Comparison of ENCODE assay signal across 21 cellular contexts in the genomic region with DNA sequence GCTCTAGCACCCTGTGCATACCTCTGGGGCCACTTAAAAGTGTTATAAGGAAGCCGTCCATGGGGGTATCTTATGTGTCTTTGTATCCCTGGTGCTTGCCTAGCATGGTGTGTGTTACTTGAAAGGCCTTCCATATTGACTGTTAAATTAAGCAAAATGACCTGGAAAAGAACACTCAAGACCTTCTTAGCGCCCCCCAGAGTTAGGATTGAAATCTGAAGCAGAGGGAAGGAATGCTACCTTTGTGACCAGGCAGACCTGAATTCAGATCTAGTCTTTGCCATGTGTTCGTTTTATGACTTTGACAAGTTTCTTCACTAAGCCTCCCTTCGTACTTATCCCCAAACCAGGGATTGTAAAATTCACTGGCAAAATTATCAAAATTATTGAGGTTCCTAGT. TPM values are rescaled to one million over a fixed set of nuclear protein-coding genes. Genes with fewer than 3 reads are reported as not detected.
DNase-seq lines count a peak whose midpoint lies in the region; ATAC-seq, FAIRE-seq and TF ChIP-seq lines count a peak whose summit lies in the region.
"Had no signal": no experiment of that assay in that cellular context is flagged by ENCODE, and none has a peak within 500 bp of the region (broad histone marks: within the 10 kb centered on the region; RNA-seq: fewer than 3 reads in every experiment).

No MANE protein-coding gene starts in this region.

- TF ChIP-seq RAD21 in K562 (CRISPR knock-in tag; conservative IDR thresholded peaks at IDR 0.05 in 1 of 2, IDR thresholded peaks at IDR 0.05 in 1 of 2), result no peak

- intact Hi-C loops in K562 (cut with micrococcal nuclease), result no loop called here
- intact Hi-C loops in esophagus muscularis mucosa (cut with DNase I), result no loop called here

- no peak for ATAC-seq in K562

- no peaks in the 10 kb centered on the region for H3K9me3 Mint-ChIP-seq in HFFc6

- no peaks in the 10 kb centered on the region for H3K36me3 ChIP-seq in K562 (ENCODE audit: control insufficient read depth, insufficient read depth, low read length)
- H3K36me3 ChIP-seq in esophagus muscularis mucosa, result peaks cover 0 to 43% (median 21%) of the 10 kb centered on the region in 4 donors

- no peak for FAIRE-seq in K562 (lab: Jason Lieb, UNC)
- FAIRE-seq: D721Med, GM12892, GM18507 had no signal

- no peak overlapping the region for H3K27ac Mint-ChIP-seq in HFFc6

- H2AFZ ChIP-seq in K562 (ENCODE audit: low read depth, low read length), result no peak overlapping the region

- no peaks in the 10 kb centered on the region for H3K27me3 Mint-ChIP-seq in HFFc6 (ENCODE audit: insufficient read depth)

- DNase-seq in HFFc6, result no peak
- DNase-seq in K562 (ENCODE audit: extremely low read depth in 1 of 4, low spot score in 3 of 4), result no peak
- DNase-seq in iPS DF 4.7 (ENCODE audit: extremely low read depth, low spot score), result peak; percentile 7
- DNase-seq in esophagus muscularis mucosa (ENCODE audit: extremely low spot score), result no peak
- no peak for DNase-seq in SIG-M5 treated with dmso at 0.1 percent for 504 hours (lab: John Stamatoyannopoulos, UW; ENCODE audit: unreplicated experiment)
- no peak for DNase-seq in stimulated activated CD4-positive, alpha-beta T cell treated with anti-CD3 and anti-CD28 coated beads, Interleukin-15, amount 100 ng/mL, for 24 hours
- no peak for DNase-seq in NCI-H146 (lab: John Stamatoyannopoulos, UW)
- DNase-seq: AML-193; NCI-H1417 treated with DMSO at 0.1 percent for 48 hours; NCI-H1930; NCI-H2171; NCI-H446; NCI-H526 treated with DMSO at 0.1 percent for 48 hours; NK-92 treated with Interleukin-12 subunit alpha and Interleukin-12 subunit beta, amount 100 ng/mL, for 24 hours; OCI-M1; SHP77; SK-N-SH had no signal

- no peak for TF ChIP-seq POLR2A in K562 (conservative IDR thresholded peaks at IDR 0.05)
- TF ChIP-seq POLR2A in esophagus muscularis mucosa (IDR thresholded peaks at IDR 0.05; ENCODE audit: low read depth), result no peak

- peak; percentile 36; the same call in 1 of the 2 replicates for TF ChIP-seq CTCF in HFFc6 (IDR thresholded peaks at IDR 0.05)
- peak in 2 of 3 experiments; percentile 17 to 31; a peak in 1 of 6 replicates for TF ChIP-seq CTCF in K562 (IDR thresholded peaks at IDR 0.05 in 2 of 3, conservative IDR thresholded peaks at IDR 0.05 in 1 of 3; ENCODE audit: insufficient read depth in 2 of 3, low read depth in 1 of 3, low read length in 3 of 3)
- TF ChIP-seq CTCF in esophagus muscularis mucosa (IDR thresholded peaks at IDR 0.05), result no peak

- no peak overlapping the region for H3K9ac ChIP-seq in K562 (ENCODE audit: insufficient read depth in 1 of 2, low read depth in 2 of 2, low read length in 2 of 2)
- H3K9ac ChIP-seq: SK-N-SH had no signal

- WGBS in K562 (ENCODE audit: insufficient coverage, low coverage, missing lambda C conversion rate), result 8% methylated on average over 4 of the region's 4 CpGs
- WGBS in esophagus muscularis mucosa, result 71% methylated on average over 4 of the region's 4 CpGs

- TF ChIP-seq EP300 in K562 (IDR thresholded peaks at IDR 0.05; ENCODE audit: low read length) (no peak), esophagus muscularis mucosa (IDR thresholded peaks at IDR 0.05) (no peak)

- H4K20me1 ChIP-seq in K562 (replicated peaks; ENCODE audit: control insufficient read depth, insufficient read depth, low read length), result no peaks in the 10 kb centered on the region

- in situ Hi-C loops in K562 (cut with MboI), result no loop called here

- no peak overlapping the region for H3K4me3 ChIP-seq in K562
- H3K4me3 ChIP-seq in esophagus muscularis mucosa, result no peak overlapping the region

- H3K4me3 Mint-ChIP-seq in HFFc6, result no peak overlapping the region

- no peaks in the 10 kb centered on the region for H3K27me3 ChIP-seq in K562 (ENCODE audit: control insufficient read depth in 2 of 2, insufficient read depth in 2 of 2, low read length in 2 of 2)
- H3K27me3 ChIP-seq in esophagus muscularis mucosa, result no peaks in the 10 kb centered on the region

- no peaks in the 10 kb centered on the region for H3K79me2 ChIP-seq in K562 (ENCODE audit: control insufficient read depth, insufficient read depth, low read length)

- H3K4me1 ChIP-seq in K562 (replicated peaks in 1 of 2; ENCODE audit: control insufficient read depth in 2 of 2, insufficient read depth in 2 of 2, low read length in 2 of 2), result no peaks in the 10 kb centered on the region
- no peaks in the 10 kb centered on the region for H3K4me1 ChIP-seq in esophagus muscularis mucosa

- H3K9me1 ChIP-seq in K562 (ENCODE audit: control insufficient read depth, insufficient read depth, low read length), result no peaks in the 10 kb centered on the region

- CTCF ChIA-PET in K562 (lab: Yijun Ruan, JAX; ENCODE audit: low intra/inter-chr PET ratio), result no interaction called here

- no TSS peak for BruUV-seq in K562 (replicated peaks; lab: Mats Ljungman, UMichigan)

- POLR2A ChIA-PET in K562 (lab: Yijun Ruan, JAX), result no interaction called here

- H3K36me3 Mint-ChIP-seq in HFFc6 (ENCODE audit: low read depth), result peaks cover 12% of the 10 kb centered on the region

- no peak overlapping the region for H3K27ac ChIP-seq in K562 (ENCODE audit: extremely low read depth, low read depth, low read length)
- H3K27ac ChIP-seq in esophagus muscularis mucosa (replicated peaks in 1 of 4), result no peak overlapping the region
- H3K27ac ChIP-seq: C4-2B had no signal

- no peaks in the 10 kb centered on the region for H3K4me1 Mint-ChIP-seq in HFFc6 (ENCODE audit: low read depth)

- H3K4me2 ChIP-seq in K562 (ENCODE audit: insufficient read depth, low read length), result no peak overlapping the region
- H3K4me2 ChIP-seq: SK-N-SH had no signal

- H3K9me3 ChIP-seq in K562 (replicated peaks; ENCODE audit: control insufficient read depth, insufficient read depth, low read depth, low read length) (no peaks in the 10 kb centered on the region), esophagus muscularis mucosa (no peaks in the 10 kb centered on the region)
- H3K9me3 ChIP-seq: SK-N-SH had no signal

TF ChIP-seq in K562, 482 proteins besides CTCF, POLR2A, EP300 and RAD21 (continues in another document):
- TF ChIP-seq, protein P1, sequence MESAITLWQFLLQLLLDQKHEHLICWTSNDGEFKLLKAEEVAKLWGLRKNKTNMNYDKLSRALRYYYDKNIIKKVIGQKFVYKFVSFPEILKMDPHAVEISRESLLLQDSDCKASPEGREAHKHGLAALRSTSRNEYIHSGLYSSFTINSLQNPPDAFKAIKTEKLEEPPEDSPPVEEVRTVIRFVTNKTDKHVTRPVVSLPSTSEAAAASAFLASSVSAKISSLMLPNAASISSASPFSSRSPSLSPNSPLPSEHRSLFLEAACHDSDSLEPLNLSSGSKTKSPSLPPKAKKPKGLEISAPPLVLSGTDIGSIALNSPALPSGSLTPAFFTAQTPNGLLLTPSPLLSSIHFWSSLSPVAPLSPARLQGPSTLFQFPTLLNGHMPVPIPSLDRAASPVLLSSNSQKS (CRISPR knock-in tag; IDR thresholded peaks at IDR 0.05), result no peak
- TF ChIP-seq, protein P2, sequence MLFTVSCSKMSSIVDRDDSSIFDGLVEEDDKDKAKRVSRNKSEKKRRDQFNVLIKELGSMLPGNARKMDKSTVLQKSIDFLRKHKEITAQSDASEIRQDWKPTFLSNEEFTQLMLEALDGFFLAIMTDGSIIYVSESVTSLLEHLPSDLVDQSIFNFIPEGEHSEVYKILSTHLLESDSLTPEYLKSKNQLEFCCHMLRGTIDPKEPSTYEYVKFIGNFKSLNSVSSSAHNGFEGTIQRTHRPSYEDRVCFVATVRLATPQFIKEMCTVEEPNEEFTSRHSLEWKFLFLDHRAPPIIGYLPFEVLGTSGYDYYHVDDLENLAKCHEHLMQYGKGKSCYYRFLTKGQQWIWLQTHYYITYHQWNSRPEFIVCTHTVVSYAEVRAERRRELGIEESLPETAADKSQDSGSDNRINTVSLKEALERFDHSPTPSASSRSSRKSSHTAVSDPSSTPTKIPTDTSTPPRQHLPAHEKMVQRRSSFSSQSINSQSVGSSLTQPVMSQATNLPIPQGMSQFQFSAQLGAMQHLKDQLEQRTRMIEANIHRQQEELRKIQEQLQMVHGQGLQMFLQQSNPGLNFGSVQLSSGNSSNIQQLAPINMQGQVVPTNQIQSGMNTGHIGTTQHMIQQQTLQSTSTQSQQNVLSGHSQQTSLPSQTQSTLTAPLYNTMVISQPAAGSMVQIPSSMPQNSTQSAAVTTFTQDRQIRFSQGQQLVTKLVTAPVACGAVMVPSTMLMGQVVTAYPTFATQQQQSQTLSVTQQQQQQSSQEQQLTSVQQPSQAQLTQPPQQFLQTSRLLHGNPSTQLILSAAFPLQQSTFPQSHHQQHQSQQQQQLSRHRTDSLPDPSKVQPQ (CRISPR knock-in tag; IDR thresholded peaks at IDR 0.05; ENCODE audit: borderline replicate concordance), result no peak
- no peak for TF ChIP-seq PTRF (tag; IDR thresholded peaks at IDR 0.05)
- no peak for TF ChIP-seq ZNF57 (CRISPR knock-in tag; IDR thresholded peaks at IDR 0.05)
- TF ChIP-seq XRCC4 (IDR thresholded peaks at IDR 0.05; ENCODE audit: extremely low read depth, insufficient read depth, insufficient read length), result no peak
- TF ChIP-seq ZZZ3 (IDR thresholded peaks at IDR 0.05), result no peak
- no peak for TF ChIP-seq CCAR2 (IDR thresholded peaks at IDR 0.05; ENCODE audit: low read depth, low read length)
- TF ChIP-seq MTF1 (CRISPR knock-in tag; IDR thresholded peaks at IDR 0.05; ENCODE audit: borderline replicate concordance), result no peak
- no peak for TF ChIP-seq PTTG1 (tag; IDR thresholded peaks at IDR 0.05; ENCODE audit: low read depth)

RNA-seq across cellular contexts. Expression of a gene that starts 59.9 kb away (rescaled TPM):
- total RNA-seq in HFFc6 (2021; fragmentation: NEBNext Ultra II Directional; extraction: Animal tissue kit (Norgen Biotek cat#: 25700)), result 1 to 10 TPM; 3.2 to 5.9 (median 4.1) TPM
- total RNA-seq in K562 (2011; cell fraction: chromatin; rRNA removed; ENCODE audit: low replicate concordance), result 0.37 and 0.49 TPM in 2 replicates
- total RNA-seq in K562 (2011; cell fraction: nucleolus; rRNA removed), result 0.26 and 0.67 TPM in 2 replicates
- total RNA-seq in K562 (2011; cell fraction: nucleoplasm; rRNA removed), result 0.38 and 1.1 TPM in 2 replicates
- total RNA-seq in K562 (2014; rRNA removed) (0.36 and 1.5 TPM in 2 replicates), K562 (2014; rRNA removed; fragmentation: Illumina TruSeq; extraction: Trizol) (1.2 and 2.3 TPM in 2 replicates), K562 (2015; rRNA removed; fragmentation: Illumina TruSeq; extraction: Trizol) (2.1 and 2.3 TPM in 2 replicates), K562 (2021) (2.4 and 2.7 TPM in 2 replicates), esophagus muscularis mucosa (1 to 10 TPM; 1.8 to 2.8 (median 2.3) TPM)
- polyA plus RNA-seq in K562 (2011; rRNA removed) (0.24 and 0.35 TPM in 2 replicates), K562 (2014; fragmentation: Illumina TruSeq; extraction: Trizol) (1.4 and 1.7 TPM in 2 replicates), K562 (2014; fragmentation: Nextera tagmentation; extraction: Ambion mirVana) (under 1 TPM; 0.35 to 0.52 TPM), K562 (2014; rRNA removed) (1.00 and 2.7 TPM in 2 replicates)
- 0.06 and 0.16 TPM in 2 replicates for polyA plus RNA-seq in K562 (2011; cell fraction: cytosol; rRNA removed)
- 0.88 and 2.0 TPM in 2 replicates for polyA plus RNA-seq in K562 (2011; cell fraction: nucleus; rRNA removed)
- 1.7 and 26.4 TPM in 2 replicates for polyA plus RNA-seq in K562 (2012)
- polyA minus RNA-seq in K562 (2011; rRNA and poly(A)+ RNA removed), result 0.11 and 0.84 TPM in 2 replicates
- 0.19 TPM in 1 of 2 replicates, not detected in the other for polyA minus RNA-seq in K562 (2011; cell fraction: cytosol; rRNA and poly(A)+ RNA removed)
- polyA minus RNA-seq in K562 (2011; cell fraction: nucleus; rRNA and poly(A)+ RNA removed), result 0.27 and 0.67 TPM in 2 replicates

Comparison
In these comparisons a context has a peak if more than half of its experiments do, and no peak if none do; other contexts are left out.
1. CTCF ChIP-seq: peak in HFFc6 (single experiment) and K562 (2 of 3); none in esophagus muscularis mucosa (0 of 3).